Comparison of ENCODE assay signal across 8 cellular contexts in genomic region chr19:3073159-3073563, GRCh38. TPM values are rescaled to one million over a fixed set of nuclear protein-coding genes. Genes with fewer than 3 reads are reported as not detected.
DNase-seq lines count a peak whose midpoint lies in the region; ATAC-seq, FAIRE-seq and TF ChIP-seq lines count a peak whose summit lies in the region.

No MANE protein-coding gene starts in this region.

- H4K12ac ChIP-seq in trophoblast cell (ENCODE audit: low read depth, low read length): no peak overlapping the region

- H3K27me3 Mint-ChIP-seq in activated T-helper 17 cell treated with anti-CD3 and anti-CD28 coated beads, Interleukin-2, amount 50 U/mL, for 72 hours: no peaks in the 10 kb centered on the region

- no peak overlapping the region for H3K4ac ChIP-seq in trophoblast cell (ENCODE audit: low read depth, low read length)

- H3K79me1 ChIP-seq in trophoblast cell (ENCODE audit: low read length): no peaks in the 10 kb centered on the region

- H3K4me1 ChIP-seq in trophoblast cell (ENCODE audit: control insufficient read depth in 1 of 2, insufficient read depth in 2 of 2, low read length in 2 of 2): no peaks in the 10 kb centered on the region

- no peak overlapping the region for H2AFZ ChIP-seq in trophoblast cell (ENCODE audit: insufficient read depth, low read length, poor library complexity)

- H3K14ac ChIP-seq in trophoblast cell (ENCODE audit: low read length): no peak overlapping the region

- H3K18ac ChIP-seq in trophoblast cell (ENCODE audit: low read length): no peak overlapping the region

- WGBS in trophoblast cell (ENCODE audit: extremely low coverage, insufficient coverage, insufficient read length): no CpG with 5 or more reads among the region's 3 CpGs

- no peak for TF ChIP-seq POLR2A in GM12892 (IDR thresholded peaks at IDR 0.05; ENCODE audit: low read depth, low read length)

- H3K4me3 ChIP-seq in choroid plexus epithelial cell (ENCODE audit: low read depth, low read length): no peak overlapping the region
- no peak overlapping the region for H3K4me3 ChIP-seq in trophoblast cell (ENCODE audit: low read depth, low read length)

- no peaks in the 10 kb centered on the region for H3K4me1 Mint-ChIP-seq in activated T-helper 17 cell treated with anti-CD3 and anti-CD28 coated beads, Interleukin-2, amount 50 U/mL, for 72 hours

- H3K23ac ChIP-seq in trophoblast cell (ENCODE audit: low read length): no peak overlapping the region

- no peaks in the 10 kb centered on the region for H3K9me3 ChIP-seq in trophoblast cell (ENCODE audit: insufficient read depth, low read depth, low read length)

- H4K8ac ChIP-seq in trophoblast cell (ENCODE audit: low read depth, low read length): no peak overlapping the region

- no peak overlapping the region for H2AK5ac ChIP-seq in trophoblast cell (ENCODE audit: low read length)

- DNase-seq in H4 (ENCODE audit: low spot score) (peak; percentile 76), NCI-H2196 treated with DMSO at 0.1 percent for 48 hours (lab: John Stamatoyannopoulos, UW; ENCODE audit: unreplicated experiment) (peak; percentile 88), choroid plexus epithelial cell (ENCODE audit: low read depth) (peak; percentile 75), trophoblast cell (peak; percentile 88 to 90), HuH-7 (ENCODE audit: low spot score) (no peak), GM12892 (ENCODE audit: insufficient read length) (no peak)

- no peak overlapping the region for H3K9ac ChIP-seq in trophoblast cell (ENCODE audit: low read length)

- H3K36me3 Mint-ChIP-seq in activated T-helper 17 cell treated with anti-CD3 and anti-CD28 coated beads, Interleukin-2, amount 50 U/mL, for 72 hours (ENCODE audit: low read depth): no peaks in the 10 kb centered on the region

- no peak overlapping the region for H4K91ac ChIP-seq in trophoblast cell (ENCODE audit: low read depth, low read length)

- no peaks in the 10 kb centered on the region for H3K27me3 ChIP-seq in trophoblast cell (ENCODE audit: insufficient read depth, low read length)

- no peak overlapping the region for H3K4me3 Mint-ChIP-seq in activated T-helper 17 cell treated with anti-CD3 and anti-CD28 coated beads, Interleukin-2, amount 50 U/mL, for 72 hours

- H3K27ac Mint-ChIP-seq in activated T-helper 17 cell treated with anti-CD3 and anti-CD28 coated beads, Interleukin-2, amount 50 U/mL, for 72 hours: no peak overlapping the region

- no peaks in the 10 kb centered on the region for H3K36me3 ChIP-seq in trophoblast cell (ENCODE audit: control insufficient read depth in 1 of 2, insufficient read depth in 2 of 2, low read length in 2 of 2)

- H2BK12ac ChIP-seq in trophoblast cell (ENCODE audit: low read length): no peak overlapping the region

- no peak overlapping the region for H3K4me2 ChIP-seq in trophoblast cell (ENCODE audit: low read length)

- FAIRE-seq in GM12892 (lab: Jason Lieb, UNC): no peak

- no peaks in the 10 kb centered on the region for H3K79me2 ChIP-seq in trophoblast cell (ENCODE audit: control insufficient read depth, insufficient read depth, low read length, poor library complexity)

- H2BK120ac ChIP-seq in trophoblast cell (ENCODE audit: insufficient read depth, low read length, poor library complexity): no peak overlapping the region

- H3K9me3 Mint-ChIP-seq in activated T-helper 17 cell treated with anti-CD3 and anti-CD28 coated beads, Interleukin-2, amount 50 U/mL, for 72 hours: no peaks in the 10 kb centered on the region

- TF ChIP-seq CTCF in choroid plexus epithelial cell (conservative IDR thresholded peaks at IDR 0.05; ENCODE audit: low read depth, low read length): no peak

- no peak overlapping the region for H3K27ac ChIP-seq in trophoblast cell (ENCODE audit: low read depth, low read length)

- no peak overlapping the region for H2BK5ac ChIP-seq in trophoblast cell (ENCODE audit: low read depth, low read length, poor library complexity)

- ATAC-seq in activated T-helper 17 cell treated with anti-CD3 and anti-CD28 coated beads, Interleukin-2, amount 50 U/mL, for 72 hours (replicated peaks): no peak
- ATAC-seq in HG03565 (IDR thresholded peaks at IDR 0.05; ENCODE audit: unreplicated experiment): no peak

RNA-seq across cellular contexts. Expression of gene TLE5, which starts 10.9 kb away (rescaled TPM):
- total RNA-seq in H4 (2014; rRNA removed; shearing (Covaris generic)): 136 and 167 TPM in 2 replicates
- polyA plus RNA-seq in trophoblast cell (2013): 183 and 188 TPM in 2 replicates
- total RNA-seq in activated T-helper 17 cell treated with anti-CD3 and anti-CD28 coated beads, Interleukin-2, amount 50 U/mL, for 72 hours: 100 to 1,000 TPM; 348 to 436 TPM
- 137 TPM for polyA plus RNA-seq in GM12892 (2012; ENCODE audit: missing spikeins)

RNA-seq across cellular contexts. Expression of gene GNA11, which starts 21.0 kb away (rescaled TPM):
- 16.5 and 20.5 TPM in 2 replicates for total RNA-seq in H4 (2014; rRNA removed; shearing (Covaris generic))
- 41.4 and 43.4 TPM in 2 replicates for polyA plus RNA-seq in trophoblast cell (2013)
- 1 to 10 TPM; 1.9 to 2.6 TPM for total RNA-seq in activated T-helper 17 cell treated with anti-CD3 and anti-CD28 coated beads, Interleukin-2, amount 50 U/mL, for 72 hours
- polyA plus RNA-seq in GM12892 (2012; ENCODE audit: missing spikeins): 3.7 TPM

RNA-seq across cellular contexts. Expression of gene TLE2, which starts 44.1 kb away (rescaled TPM):
- 3.0 and 3.5 TPM in 2 replicates for total RNA-seq in H4 (2014; rRNA removed; shearing (Covaris generic))
- polyA plus RNA-seq in trophoblast cell (2013): 1.2 and 1.4 TPM in 2 replicates
- 1 to 10 TPM; 2.5 to 3.5 TPM for total RNA-seq in activated T-helper 17 cell treated with anti-CD3 and anti-CD28 coated beads, Interleukin-2, amount 50 U/mL, for 72 hours
- polyA plus RNA-seq in GM12892 (2012; ENCODE audit: missing spikeins): 0.32 TPM

Comparison
In these comparisons a context has a peak if more than half of its experiments do, and no peak if none do; other contexts are left out.
1. DNase-seq: peak in H4 (single experiment), NCI-H2196 treated with DMSO at 0.1 percent for 48 hours (single experiment), choroid plexus epithelial cell (single experiment) and trophoblast cell (2 of 2); none in HuH-7 (single experiment) and GM12892 (single experiment).